11 cellular contexts compared by ENCODE assay signal in genomic region chr1:25435315-25436103, GRCh38. TPM values are rescaled to one million over a fixed set of nuclear protein-coding genes. Genes with fewer than 3 reads are reported as not detected.
DNase-seq lines count a peak whose midpoint lies in the region; ATAC-seq, FAIRE-seq and TF ChIP-seq lines count a peak whose summit lies in the region.
"Had no signal": no experiment of that assay in that cellular context is flagged by ENCODE, and none has a peak within 500 bp of the region (broad histone marks: within the 10 kb centered on the region; RNA-seq: fewer than 3 reads in every experiment).

No MANE protein-coding gene starts in this region.

- ATAC-seq in HG03108 (IDR thresholded peaks at IDR 0.05; ENCODE audit: unreplicated experiment) (no peak), GM19351 (IDR thresholded peaks at IDR 0.05; ENCODE audit: unreplicated experiment) (no peak)

- peaks cover 20% of the 10 kb centered on the region for H4K20me1 ChIP-seq in OCI-LY7 (ENCODE audit: insufficient read depth, low read length)
- H4K20me1 ChIP-seq in endothelial cell of umbilical vein (replicated peaks; ENCODE audit: control insufficient read depth, extremely low read depth, insufficient read depth, low read length): peaks cover 4% of the 10 kb centered on the region

- no peak for TF ChIP-seq POLR2A in GM12891 (IDR thresholded peaks at IDR 0.05; ENCODE audit: low read depth, low read length)
- no peak for TF ChIP-seq POLR2A in endothelial cell of umbilical vein (IDR thresholded peaks at IDR 0.05; ENCODE audit: low read depth, low read length)

- POLR2A ChIA-PET in OCI-LY7 (lab: Charles Lee) (interaction anchor here (0.5 kb wide), 1 partner anchor 32 kb away, joined by 5 read pairs; no protein-coding TSS in a partner anchor), endothelial cell of umbilical vein (lab: Charles Lee) (no interaction called here)

- no peak for DNase-seq in GM12891 (ENCODE audit: insufficient read length, low spot score)
- DNase-seq in OCI-LY7 (ENCODE audit: low spot score): peak; percentile 22
- DNase-seq in endothelial cell of umbilical vein (ENCODE audit: low read depth, low spot score): peak; percentile 12
- DNase-seq in GDM1 (lab: John Stamatoyannopoulos, UW): no peak
- DNase-seq in NCI-H1694 treated with DMSO at 0.1 percent for 48 hours (lab: John Stamatoyannopoulos, UW): no peak
- DNase-seq: brain microvascular endothelial cell had no signal

- no TSS peak for BruUV-seq in OCI-LY7 (replicated peaks; lab: Mats Ljungman, UMichigan)
- no TSS peak for BruUV-seq in endothelial cell of umbilical vein (replicated peaks; lab: Mats Ljungman, UMichigan)

- dilution Hi-C loops in endothelial cell of umbilical vein (cut with MboI; ENCODE audit: extremely low pct_ligation_motif_present, low sequenced_read_pairs): no loop called here

- H3K36me3 ChIP-seq in OCI-LY7 (ENCODE audit: insufficient read depth, low read length) (peaks cover 14% of the 10 kb centered on the region; the same call in 1 of the 2 replicates), endothelial cell of umbilical vein (ENCODE audit: control insufficient read depth in 2 of 2, extremely low read depth in 1 of 2, insufficient read depth in 2 of 2, low read length in 2 of 2) (peaks cover 0 to 2% of the 10 kb centered on the region in 2 experiments), skeletal muscle satellite cell (ENCODE audit: insufficient read depth, low read length) (peaks cover 6% of the 10 kb centered on the region)
- H3K36me3 ChIP-seq: brain microvascular endothelial cell had no signal

- H3K27ac ChIP-seq in OCI-LY7 (ENCODE audit: low read depth, low read length, poor library complexity, severe bottlenecking): peak overlapping the region; percentile 50
- no peak overlapping the region for H3K27ac ChIP-seq in endothelial cell of umbilical vein (ENCODE audit: insufficient read depth, low read depth, low read length)
- H3K27ac ChIP-seq: brain microvascular endothelial cell had no signal

- no peaks in the 10 kb centered on the region for H3K9me2 ChIP-seq in OCI-LY7 (ENCODE audit: insufficient read depth, low read length)

- TF ChIP-seq CTCF in OCI-LY7 (conservative IDR thresholded peaks at IDR 0.05; ENCODE audit: low read length) (no peak), endothelial cell of umbilical vein (IDR thresholded peaks at IDR 0.05; ENCODE audit: extremely low read depth in 1 of 2, insufficient read depth in 1 of 2, low read depth in 1 of 2, low read length in 2 of 2) (no peak)

- no peaks in the 10 kb centered on the region for H3K9me3 ChIP-seq in OCI-LY7 (ENCODE audit: low read length)
- H3K9me3 ChIP-seq in endothelial cell of umbilical vein (replicated peaks; ENCODE audit: control insufficient read depth, insufficient read depth, low read length): no peaks in the 10 kb centered on the region
- H3K9me3 ChIP-seq in skeletal muscle satellite cell (replicated peaks; ENCODE audit: low read length): no peaks in the 10 kb centered on the region

- H3K9me1 ChIP-seq in endothelial cell of umbilical vein (replicated peaks; ENCODE audit: control insufficient read depth, extremely low read depth, insufficient read depth, low read length): no peaks in the 10 kb centered on the region

- peak; percentile 57 for FAIRE-seq in GM12891 (lab: Jason Lieb, UNC)
- no peak for FAIRE-seq in endothelial cell of umbilical vein (lab: Jason Lieb, UNC)
- FAIRE-seq: RCC 7860 had no signal

- H2AFZ ChIP-seq in OCI-LY7 (ENCODE audit: low read length) (no peak overlapping the region), endothelial cell of umbilical vein (ENCODE audit: low read depth, low read length) (no peak overlapping the region)

- CTCF ChIA-PET in OCI-LY7 (lab: Charles Lee; ENCODE audit: unreplicated experiment): no interaction called here
- CTCF ChIA-PET in endothelial cell of umbilical vein (lab: Charles Lee): interaction anchor here (0.6 to 1.9 kb wide), 2 partner anchors 8 to 86 kb away, joined by 3 to 4 read pairs; no protein-coding TSS in a partner anchor

- H3K9ac ChIP-seq in endothelial cell of umbilical vein (replicated peaks; ENCODE audit: extremely low read depth, insufficient read depth, low read length) (no peak overlapping the region), skeletal muscle satellite cell (ENCODE audit: low read depth, low read length) (no peak overlapping the region)

- H3K4me1 ChIP-seq in OCI-LY7 (ENCODE audit: insufficient read depth, low read length, poor library complexity, severe bottlenecking): peaks cover 48% of the 10 kb centered on the region
- H3K4me1 ChIP-seq in endothelial cell of umbilical vein (ENCODE audit: control insufficient read depth, extremely low read depth, insufficient read depth, low read length): peaks cover 37% of the 10 kb centered on the region
- H3K4me1 ChIP-seq in skeletal muscle satellite cell (ENCODE audit: control insufficient read depth, insufficient read depth, low read length): peaks cover 45% of the 10 kb centered on the region

- intact Hi-C loops in OCI-LY7 (cut with micrococcal nuclease; ENCODE audit: unreplicated experiment): loop anchor here (10.0 kb wide), 1 partner anchor 691 kb away; the partner anchor contains the start of gene CLIC4
- intact Hi-C loops in endothelial cell of umbilical vein (cut with micrococcal nuclease): loop anchor here (10.0 kb wide), 1 partner anchor 369 kb away; the partner anchor contains the start of gene SELENON

- no peaks in the 10 kb centered on the region for H3K27me3 ChIP-seq in endothelial cell of umbilical vein (ENCODE audit: control insufficient read depth in 2 of 2, insufficient read depth in 2 of 2, low read length in 2 of 2)
- no peaks in the 10 kb centered on the region for H3K27me3 ChIP-seq in skeletal muscle satellite cell (ENCODE audit: control insufficient read depth, insufficient read depth, low read length)
- H3K27me3 ChIP-seq: brain microvascular endothelial cell had no signal

- H3K79me2 ChIP-seq in OCI-LY7 (ENCODE audit: insufficient read depth, low read depth, low read length) (peaks cover 79% of the 10 kb centered on the region), endothelial cell of umbilical vein (ENCODE audit: control insufficient read depth, insufficient read depth, low read length) (peaks cover 73% of the 10 kb centered on the region)

- H3K4me2 ChIP-seq in OCI-LY7 (ENCODE audit: low read length): peak overlapping the region; percentile 78
- H3K4me2 ChIP-seq in endothelial cell of umbilical vein (ENCODE audit: insufficient read depth, low read length): peak overlapping the region; percentile 17
- peak overlapping the region; percentile 11 for H3K4me2 ChIP-seq in skeletal muscle satellite cell (ENCODE audit: low read length)

- H3K4me3 ChIP-seq in OCI-LY7 (ENCODE audit: low read depth, low read length, poor library complexity, severe bottlenecking): peak overlapping the region; percentile 52
- no peak overlapping the region for H3K4me3 ChIP-seq in endothelial cell of umbilical vein (replicated peaks in 1 of 3; ENCODE audit: insufficient read depth in 1 of 3, low read depth in 1 of 3, low read length in 3 of 3)
- no peak overlapping the region for H3K4me3 ChIP-seq in skeletal muscle satellite cell (ENCODE audit: low read length)
- H3K4me3 ChIP-seq: lung had no signal

TF ChIP-seq in GM12891, 5 proteins besides CTCF, POLR2A, EP300 and RAD21:
- TF ChIP-seq POU2F2 (IDR thresholded peaks at IDR 0.05; ENCODE audit: low read depth, low read length) (no peak), SPI1 (IDR thresholded peaks at IDR 0.05; ENCODE audit: low read depth, low read length) (no peak), TAF1 (IDR thresholded peaks at IDR 0.05; ENCODE audit: low read depth, low read length) (no peak), PAX5 (IDR thresholded peaks at IDR 0.05; ENCODE audit: insufficient read depth, low read length, severe bottlenecking) (no peak), POLR2AphosphoS5 (IDR thresholded peaks at IDR 0.05; ENCODE audit: low read depth, low read length) (no peak)
TF ChIP-seq in GM12891: peak in this region for 0.

TF ChIP-seq in endothelial cell of umbilical vein, 7 proteins besides CTCF, POLR2A, EP300 and RAD21 (continues in another document):
- TF ChIP-seq POLR2AphosphoS5 (IDR thresholded peaks at IDR 0.05; ENCODE audit: insufficient read depth, low read depth, low read length) (no peak), MAX (IDR thresholded peaks at IDR 0.05; ENCODE audit: insufficient read depth, insufficient read length) (no peak), FOS (IDR thresholded peaks at IDR 0.05; ENCODE audit: borderline replicate concordance, insufficient read depth, low read length) (no peak), MYC (IDR thresholded peaks at IDR 0.05; ENCODE audit: low read depth, low read length) (no peak), JUN (IDR thresholded peaks at IDR 0.05; ENCODE audit: borderline replicate concordance, insufficient read depth, insufficient read length, low read depth) (no peak)

RNA-seq across cellular contexts. Expression of gene MACO1, which starts 4.8 kb away (rescaled TPM):
- polyA plus RNA-seq in GM12891 (2012; ENCODE audit: low read depth, missing spikeins): 6.4 TPM
- 8.8 and 11.8 TPM in 2 replicates for total RNA-seq in OCI-LY7 (2014; rRNA removed; shearing (Covaris generic))
- total RNA-seq in OCI-LY7 (2022) (18.6 and 18.7 TPM in 2 replicates), endothelial cell of umbilical vein (24.4 and 25.5 TPM in 2 replicates)
- polyA plus RNA-seq in endothelial cell of umbilical vein: 7.0 and 7.7 TPM in 2 replicates
- 11.5 and 12.5 TPM in 2 replicates for polyA plus RNA-seq in endothelial cell of umbilical vein (2011; cell fraction: cytosol; rRNA removed)
- 17.9 and 21.4 TPM in 2 replicates for polyA plus RNA-seq in endothelial cell of umbilical vein (2011; cell fraction: nucleus; rRNA removed)
- polyA plus RNA-seq in endothelial cell of umbilical vein (2012): 17.5 and 20.9 TPM in 2 replicates
- polyA minus RNA-seq in endothelial cell of umbilical vein: 6.6 and 7.3 TPM in 2 replicates
- polyA minus RNA-seq in endothelial cell of umbilical vein (2011; cell fraction: cytosol; rRNA and poly(A)+ RNA removed): 4.1 TPM
- 5.6 and 6.3 TPM in 2 replicates for polyA minus RNA-seq in endothelial cell of umbilical vein (2011; cell fraction: nucleus; rRNA and poly(A)+ RNA removed)
- total RNA-seq in skeletal muscle satellite cell (2012; rRNA removed): 12.2 and 17.9 TPM in 2 replicates

RNA-seq across cellular contexts. Expression of gene RHCE, which starts 14.9 kb away (rescaled TPM):
- polyA plus RNA-seq in GM12891 (2012; ENCODE audit: low read depth, missing spikeins): 0.42 TPM
- total RNA-seq in OCI-LY7 (2014; rRNA removed; shearing (Covaris generic)): 0.21 and 0.63 TPM in 2 replicates
- total RNA-seq in OCI-LY7 (2022) (not detected in 2 replicates), endothelial cell of umbilical vein (not detected in 2 replicates)
- polyA plus RNA-seq in endothelial cell of umbilical vein: 0.07 and 0.14 TPM in 2 replicates
- 0.13 and 0.37 TPM in 2 replicates for polyA plus RNA-seq in endothelial cell of umbilical vein (2011; cell fraction: cytosol; rRNA removed)
- 0.21 TPM in 1 of 2 replicates, not detected in the other for polyA plus RNA-seq in endothelial cell of umbilical vein (2011; cell fraction: nucleus; rRNA removed)
- 0.21 and 0.37 TPM in 2 replicates for polyA plus RNA-seq in endothelial cell of umbilical vein (2012)
- polyA minus RNA-seq in endothelial cell of umbilical vein: 0.74 TPM in 1 of 2 replicates, not detected in the other
- not detected for polyA minus RNA-seq in endothelial cell of umbilical vein (2011; cell fraction: cytosol; rRNA and poly(A)+ RNA removed)
- polyA minus RNA-seq in endothelial cell of umbilical vein (2011; cell fraction: nucleus; rRNA and poly(A)+ RNA removed): not detected in 2 replicates
- 0.44 and 1.5 TPM in 2 replicates for total RNA-seq in skeletal muscle satellite cell (2012; rRNA removed)

Comparison
In these comparisons a context has a peak if more than half of its experiments do, and no peak if none do; other contexts are left out.
1. DNase-seq: peak in OCI-LY7 (single experiment) and endothelial cell of umbilical vein (single experiment); none in GM12891 (single experiment), GDM1 (single experiment) and NCI-H1694 treated with DMSO at 0.1 percent for 48 hours (single experiment).
2. H3K4me2 ChIP-seq: peak in every context shown above with its lines; median percentile 78 in OCI-LY7; 17 in endothelial cell of umbilical vein; 11 in skeletal muscle satellite cell.